ENCODE assay signal across 16 cellular contexts in the genomic region with DNA sequence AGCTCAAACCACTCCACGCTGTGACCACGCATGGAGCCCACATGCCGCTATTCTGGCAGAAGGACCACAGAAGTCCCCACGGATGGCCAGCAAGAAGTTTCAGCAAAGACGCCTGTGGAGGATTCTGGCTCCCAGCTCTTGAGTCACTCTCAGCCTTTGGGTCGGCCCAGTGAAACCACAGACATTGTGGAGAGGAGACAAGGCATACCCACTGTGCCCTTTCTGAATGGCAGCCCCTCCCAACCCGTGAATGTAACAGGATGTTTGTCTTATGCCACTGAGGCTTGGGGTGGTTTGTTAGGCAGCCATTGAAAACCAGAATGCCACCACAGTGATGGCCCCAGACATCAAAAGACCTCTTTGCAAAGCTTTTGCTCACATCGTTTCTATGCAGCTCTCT. TPM values are rescaled to one million over a fixed set of nuclear protein-coding genes. Genes with fewer than 3 reads are reported as not detected.
DNase-seq lines count a peak whose midpoint lies in the region; ATAC-seq and TF ChIP-seq lines count a peak whose summit lies in the region.
"Had no signal": no experiment of that assay in that cellular context is flagged by ENCODE, and none has a peak within 500 bp of the region (broad histone marks: within the 10 kb centered on the region; RNA-seq: fewer than 3 reads in every experiment).

No MANE protein-coding gene starts in this region.

- no peak for TF ChIP-seq CTCF in gastrocnemius medialis (IDR thresholded peaks at IDR 0.05 in 4 of 5, conservative IDR thresholded peaks at IDR 0.05 in 1 of 5)
- TF ChIP-seq CTCF in SK-N-SH (IDR thresholded peaks at IDR 0.05) = no peak
- TF ChIP-seq CTCF in CD4-positive, alpha-beta T cell (IDR thresholded peaks at IDR 0.05) = no peak

- TF ChIP-seq EP300 in SK-N-SH (IDR thresholded peaks at IDR 0.05; ENCODE audit: borderline replicate concordance in 1 of 2, low read depth in 1 of 2, low read length in 1 of 2) = no peak

- peaks cover 0 to 3% of the 10 kb centered on the region in 2 donors for H3K27me3 Mint-ChIP-seq in CD8-positive, alpha-beta memory T cell
- H3K27me3 Mint-ChIP-seq in central memory CD8-positive, alpha-beta T cell = no peaks in the 10 kb centered on the region
- H3K27me3 Mint-ChIP-seq in CD4-positive, alpha-beta T cell = peaks cover 3% of the 10 kb centered on the region

- H3K9me3 Mint-ChIP-seq in CD8-positive, alpha-beta memory T cell = no peaks in the 10 kb centered on the region
- no peaks in the 10 kb centered on the region for H3K9me3 Mint-ChIP-seq in central memory CD8-positive, alpha-beta T cell
- H3K9me3 Mint-ChIP-seq in CD4-positive, alpha-beta T cell = no peaks in the 10 kb centered on the region

- H3K4me1 Mint-ChIP-seq in CD8-positive, alpha-beta memory T cell = peaks cover 28 to 35% (median 33%) of the 10 kb centered on the region in 3 donors
- peaks cover 29% of the 10 kb centered on the region for H3K4me1 Mint-ChIP-seq in central memory CD8-positive, alpha-beta T cell
- H3K4me1 Mint-ChIP-seq in CD4-positive, alpha-beta T cell (ENCODE audit: low read depth) = no peaks in the 10 kb centered on the region

- H3K79me2 ChIP-seq in SK-N-SH (ENCODE audit: insufficient read depth) = no peaks in the 10 kb centered on the region

- CTCF ChIA-PET in CD8-positive, alpha-beta memory T cell (lab: Charles Lee) = no interaction called here
- CTCF ChIA-PET in SK-N-SH (lab: Yijun Ruan, JAX) = interaction anchor here (1.4 kb wide), 1 partner anchor 8 kb away, joined by 4 read pairs; no protein-coding TSS in a partner anchor
- CTCF ChIA-PET in CD4-positive, alpha-beta T cell (lab: Charles Lee) = no interaction called here

- H3K9ac ChIP-seq in BLaER1 (no peak overlapping the region), SK-N-SH (no peak overlapping the region)

- H3K27me3 ChIP-seq in BLaER1 (peaks cover 9% of the 10 kb centered on the region; the same call in 1 of the 2 replicates), gastrocnemius medialis (no peaks in the 10 kb centered on the region), SK-N-SH (ENCODE audit: insufficient read depth) (no peaks in the 10 kb centered on the region)
- no peaks in the 10 kb centered on the region for H3K27me3 ChIP-seq in CD8-positive, alpha-beta memory T cell (ENCODE audit: insufficient read depth, low read length, poor library complexity, severe bottlenecking)
- H3K27me3 ChIP-seq in CD4-positive, alpha-beta T cell (ENCODE audit: control insufficient read depth, insufficient read depth, low read length) = no peaks in the 10 kb centered on the region
- H3K27me3 ChIP-seq: BE2C had no signal

- peak overlapping the region in 5 of 7 donors; percentile 24 to 65 (median 46) for H3K4me3 Mint-ChIP-seq in CD8-positive, alpha-beta memory T cell
- peak overlapping the region; percentile 51 for H3K4me3 Mint-ChIP-seq in central memory CD8-positive, alpha-beta T cell
- no peak overlapping the region for H3K4me3 Mint-ChIP-seq in CD4-positive, alpha-beta T cell
- H3K4me3 Mint-ChIP-seq: H9 had no signal

- intact Hi-C loops in gastrocnemius medialis (cut with DNase I; ENCODE audit: low total_unique reads) = no loop called here
- intact Hi-C loops in CD4-positive, alpha-beta T cell (cut with DNase I, micrococcal nuclease) = no loop called here

- in situ Hi-C loops in gastrocnemius medialis (cut with MboI; ENCODE audit: low sequenced_read_pairs in 4 of 4) = no loop called here

- ATAC-seq in central memory CD8-positive, alpha-beta T cell (replicated peaks; ENCODE audit: extremely low read depth, poor library complexity, severe bottlenecking) = peak; percentile 79
- ATAC-seq in gastrocnemius medialis = no peak
- ATAC-seq in CD4-positive, alpha-beta T cell (ENCODE audit: poor library complexity) = no peak
- ATAC-seq: HepG2 had no signal

- H3K36me3 Mint-ChIP-seq in CD8-positive, alpha-beta memory T cell = peaks cover 0 to 2% (median 0%) of the 10 kb centered on the region in 3 donors
- peaks cover 4% of the 10 kb centered on the region for H3K36me3 Mint-ChIP-seq in central memory CD8-positive, alpha-beta T cell (ENCODE audit: insufficient read depth)
- no peaks in the 10 kb centered on the region for H3K36me3 Mint-ChIP-seq in CD4-positive, alpha-beta T cell (ENCODE audit: low read depth)

- H3K27ac Mint-ChIP-seq in CD8-positive, alpha-beta memory T cell = peak overlapping the region in 4 of 8 donors; percentile 2 to 90 (median 57)
- H3K27ac Mint-ChIP-seq in central memory CD8-positive, alpha-beta T cell (ENCODE audit: low read depth) = no peak overlapping the region
- H3K27ac Mint-ChIP-seq in CD4-positive, alpha-beta T cell = no peak overlapping the region

- no peaks in the 10 kb centered on the region for H3F3A ChIP-seq in SK-N-SH (replicated peaks; ENCODE audit: insufficient read depth)

- peak in 2 of 5 donors; percentile 27 to 45 for DNase-seq in CD8-positive, alpha-beta memory T cell
- peak in 1 of 2 donors; percentile 30 for DNase-seq in central memory CD8-positive, alpha-beta T cell (ENCODE audit: low spot score in 2 of 2)
- DNase-seq in gastrocnemius medialis (peak in 1 of 2 donors; percentile 30), SKM-1 treated with dmso at 0.1 percent for 144 hours (lab: John Stamatoyannopoulos, UW; ENCODE audit: unreplicated experiment) (no peak), SK-N-SH (no peak)
- no peak for DNase-seq in CD4-positive, alpha-beta T cell
- DNase-seq: BE2C, COR-L47, H9, MM.1S, NCI-H1105 treated with DMSO at 0.1 percent for 48 hours, NCI-H187 treated with DMSO at 0.1 percent for 48 hours, NCI-H446 treated with DMSO at 0.1 percent for 48 hours, NCI-H748 treated with DMSO at 0.1 percent for 48 hours had no signal

- H3K4me3 ChIP-seq in BLaER1 = no peak overlapping the region
- no peak overlapping the region for H3K4me3 ChIP-seq in CD8-positive, alpha-beta memory T cell (ENCODE audit: low read length)
- H3K4me3 ChIP-seq in gastrocnemius medialis = peak overlapping the region in 3 of 4 donors; percentile 32 to 40 (median 33)
- H3K4me3 ChIP-seq in SK-N-SH (ENCODE audit: low read depth in 2 of 2, low read length in 1 of 2) = no peak overlapping the region

- H2AFZ ChIP-seq in SK-N-SH (ENCODE audit: low read depth) = no peak overlapping the region

- POLR2A ChIA-PET in CD8-positive, alpha-beta memory T cell (lab: Charles Lee) = no interaction called here
- POLR2A ChIA-PET in SK-N-SH (lab: Yijun Ruan, JAX) = no interaction called here
- POLR2A ChIA-PET in CD4-positive, alpha-beta T cell (lab: Charles Lee) = no interaction called here

- no peaks in the 10 kb centered on the region for H3K9me3 ChIP-seq in BLaER1
- no peaks in the 10 kb centered on the region for H3K9me3 ChIP-seq in CD8-positive, alpha-beta memory T cell (ENCODE audit: low read length)
- no peaks in the 10 kb centered on the region for H3K9me3 ChIP-seq in gastrocnemius medialis
- no peaks in the 10 kb centered on the region for H3K9me3 ChIP-seq in SK-N-SH
- no peaks in the 10 kb centered on the region for H3K9me3 ChIP-seq in CD4-positive, alpha-beta T cell (ENCODE audit: control insufficient read depth, low read length)
- H3K9me3 ChIP-seq: BE2C had no signal

- peaks cover 92% of the 10 kb centered on the region for H3K4me1 ChIP-seq in BLaER1
- peaks cover 10% of the 10 kb centered on the region for H3K4me1 ChIP-seq in CD8-positive, alpha-beta memory T cell (ENCODE audit: insufficient read depth, low read length)
- peaks cover 89 to 93% of the 10 kb centered on the region in 2 donors for H3K4me1 ChIP-seq in gastrocnemius medialis
- peaks cover 0 to 39% of the 10 kb centered on the region in 2 experiments; a peak in 1 of 4 replicates for H3K4me1 ChIP-seq in SK-N-SH (ENCODE audit: control insufficient read depth in 1 of 2, insufficient read depth in 2 of 2, low read depth in 1 of 2, low read length in 1 of 2)

- WGBS in SK-N-SH (ENCODE audit: low lambda C conversion rate) = 43% methylated on average over 4 of the region's 8 CpGs

- no peaks in the 10 kb centered on the region for H3K36me3 ChIP-seq in BLaER1
- H3K36me3 ChIP-seq in CD8-positive, alpha-beta memory T cell (ENCODE audit: insufficient read depth, low read length) = no peaks in the 10 kb centered on the region
- peaks cover 0 to 4% of the 10 kb centered on the region in 2 donors for H3K36me3 ChIP-seq in gastrocnemius medialis
- H3K36me3 ChIP-seq in SK-N-SH (replicated peaks in 1 of 2; ENCODE audit: control insufficient read depth in 1 of 2, insufficient read depth in 2 of 2, low read length in 1 of 2) = no peaks in the 10 kb centered on the region
- H3K36me3 ChIP-seq: BE2C had no signal

- no peak for TF ChIP-seq RAD21 in SK-N-SH (IDR thresholded peaks at IDR 0.05; ENCODE audit: low read length)

- H3K9me2 ChIP-seq in SK-N-SH = no peaks in the 10 kb centered on the region

- TF ChIP-seq POLR2A in gastrocnemius medialis (IDR thresholded peaks at IDR 0.05) = no peak

- H3K4me2 ChIP-seq in BLaER1 = peak overlapping the region; percentile 74
- no peak overlapping the region for H3K4me2 ChIP-seq in SK-N-SH

- H4K20me1 ChIP-seq in BLaER1 (no peaks in the 10 kb centered on the region), SK-N-SH (ENCODE audit: insufficient read depth) (no peaks in the 10 kb centered on the region)

- H3K27ac ChIP-seq in BLaER1 (no peak overlapping the region), gastrocnemius medialis (peak overlapping the region; percentile 93 to 100 (median 98)), SK-N-SH (ENCODE audit: low read depth in 2 of 2, low read length in 1 of 2) (no peak overlapping the region)
- H3K27ac ChIP-seq in CD8-positive, alpha-beta memory T cell (ENCODE audit: low read depth, low read length) = no peak overlapping the region
- H3K27ac ChIP-seq in CD4-positive, alpha-beta T cell (ENCODE audit: low read depth, low read length) = no peak overlapping the region

TF ChIP-seq in SK-N-SH, 30 proteins besides CTCF, POLR2A, EP300 and RAD21 (continues in another document):
- TF ChIP-seq, protein P1, sequence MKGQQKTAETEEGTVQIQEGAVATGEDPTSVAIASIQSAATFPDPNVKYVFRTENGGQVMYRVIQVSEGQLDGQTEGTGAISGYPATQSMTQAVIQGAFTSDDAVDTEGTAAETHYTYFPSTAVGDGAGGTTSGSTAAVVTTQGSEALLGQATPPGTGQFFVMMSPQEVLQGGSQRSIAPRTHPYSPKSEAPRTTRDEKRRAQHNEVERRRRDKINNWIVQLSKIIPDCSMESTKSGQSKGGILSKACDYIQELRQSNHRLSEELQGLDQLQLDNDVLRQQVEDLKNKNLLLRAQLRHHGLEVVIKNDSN (IDR thresholded peaks at IDR 0.05; ENCODE audit: borderline replicate concordance, low read depth) = no peak
- TF ChIP-seq TEAD4 (IDR thresholded peaks at IDR 0.05; ENCODE audit: borderline replicate concordance, insufficient read depth) (no peak), MEF2A (IDR thresholded peaks at IDR 0.05; ENCODE audit: borderline replicate concordance, low read depth) (no peak)

RNA-seq across cellular contexts. Expression of a gene that starts 42.7 kb away (rescaled TPM):
- total RNA-seq in CD8-positive, alpha-beta memory T cell = 1 to 10 TPM in 1 of 2 experiments, under 1 TPM in 1; 0.72 to 1.1 TPM
- 1.2 TPM for polyA plus RNA-seq in CD8-positive, alpha-beta memory T cell
- 100 to 1,000 TPM; 177 to 281 (median 244) TPM for total RNA-seq in gastrocnemius medialis
- polyA plus RNA-seq in SK-N-SH (2012; rRNA removed) = 0.53 and 0.80 TPM in 2 replicates
- polyA plus RNA-seq in SK-N-SH (2012; cell fraction: cytosol; rRNA removed) = 0.50 and 0.66 TPM in 2 replicates
- polyA plus RNA-seq in SK-N-SH (2012; cell fraction: nucleus; rRNA removed) = 1.1 and 4.2 TPM in 2 replicates
- total RNA-seq in CD4-positive, alpha-beta T cell = 1 to 10 TPM; 2.5 to 2.7 TPM

Comparison
In these comparisons a context has a peak if more than half of its experiments do, and no peak if none do; other contexts are left out.
1. H3K27ac ChIP-seq: peak in gastrocnemius medialis (4 of 4); none in BLaER1 (single experiment), CD8-positive, alpha-beta memory T cell (single experiment), SK-N-SH (0 of 2) and CD4-positive, alpha-beta T cell (single experiment).
2. H3K4me3 ChIP-seq: peak in gastrocnemius medialis (3 of 4); none in BLaER1 (single experiment), CD8-positive, alpha-beta memory T cell (single experiment) and SK-N-SH (0 of 2).
3. RNA of a gene that starts 42.7 kb away (total RNA-seq): 177 to 281 TPM in gastrocnemius medialis; 2.5 to 2.7 TPM in CD4-positive, alpha-beta T cell and 0.72 to 1.1 TPM in CD8-positive, alpha-beta memory T cell; every median in the first group is over 10 times any median in the second.